Comparison of ENCODE assay signal across 8 cellular contexts in genomic region chr19:39845621-39846175, GRCh38. TPM values are rescaled to one million over a fixed set of nuclear protein-coding genes. Genes with fewer than 3 reads are reported as not detected.
A peak's percentile ranks its signal among the peaks of the same experiment; 100 is the strongest.
DNase-seq lines count a peak whose midpoint lies in the region; ATAC-seq and TF ChIP-seq lines count a peak whose summit lies in the region.

No MANE protein-coding gene starts in this region.

- H3K27ac Mint-ChIP-seq in activated CD8-positive, alpha-beta T cell treated with anti-CD3 and anti-CD28 coated beads, Interleukin-2, amount 10 ng/mL, durations not matched to agents 7 days and 5 days: peak overlapping the region; percentile 90

- H3K27me3 ChIP-seq in heart right ventricle (no peaks in the 10 kb centered on the region), rectal smooth muscle tissue (ENCODE audit: control insufficient read depth, insufficient read depth, low read length) (no peaks in the 10 kb centered on the region)

- intact Hi-C loops in heart right ventricle (cut with DNase I): loop anchor here in 4 of 10 donors (1.0 to 10.0 kb wide), 5 partner anchors 53 to 301 kb away; partner anchors contain the start of genes EID2 (in 1 of the 4) and PSMC4 (in 1 of the 4)

- H3K4me3 Mint-ChIP-seq in activated CD8-positive, alpha-beta T cell treated with anti-CD3 and anti-CD28 coated beads, Interleukin-2, amount 10 ng/mL, durations not matched to agents 7 days and 5 days: peak overlapping the region; percentile 91

- CTCF ChIA-PET in activated CD8-positive, alpha-beta T cell treated with anti-CD3 and anti-CD28 coated beads, Interleukin-2, amount 10 ng/mL, durations not matched to agents 7 days and 5 days (lab: Charles Lee): interaction anchor here (1.0 to 7.6 kb wide), 19 partner anchors 10 to 299 kb away, joined by 3 to 235 read pairs (median 10); partner anchors contain the start of genes DYRK1B and PSMC4

- DNase-seq in NCI-H146 (lab: John Stamatoyannopoulos, UW): peak; percentile 30
- no peak for DNase-seq in NCI-H146 treated with DMSO at 0.1 percent for 48 hours (lab: John Stamatoyannopoulos, UW; ENCODE audit: unreplicated experiment)
- DNase-seq in Kasumi-1 (lab: John Stamatoyannopoulos, UW): peak; percentile 32 to 37
- peak; percentile 33 for DNase-seq in activated CD8-positive, alpha-beta T cell treated with anti-CD3 and anti-CD28 coated beads, Interleukin-2, amount 10 ng/mL, durations not matched to agents 7 days and 5 days
- no peak for DNase-seq in heart right ventricle
- no peak for DNase-seq in NCI-H1092 (lab: John Stamatoyannopoulos, UW)

- H3K27ac ChIP-seq in heart right ventricle: peak overlapping the region in 9 of 10 donors; percentile 77 to 91 (median 84)
- no peak overlapping the region for H3K27ac ChIP-seq in rectal smooth muscle tissue (ENCODE audit: low read depth, low read length)

- H3K9me3 Mint-ChIP-seq in activated CD8-positive, alpha-beta T cell treated with anti-CD3 and anti-CD28 coated beads, Interleukin-2, amount 10 ng/mL, durations not matched to agents 7 days and 5 days (ENCODE audit: insufficient read depth): no peaks in the 10 kb centered on the region

- WGBS in heart right ventricle, 2 donors: 0 to 1% methylated on average over 26 of the region's 26 CpGs

- H3K9me3 ChIP-seq in heart right ventricle: no peaks in the 10 kb centered on the region

- peak overlapping the region; percentile 53 to 97 (median 78) for H3K4me3 ChIP-seq in heart right ventricle
- H3K4me3 ChIP-seq in rectal smooth muscle tissue (ENCODE audit: low read length): peak overlapping the region; percentile 95

- peaks cover 46% of the 10 kb centered on the region for H3K4me1 Mint-ChIP-seq in activated CD8-positive, alpha-beta T cell treated with anti-CD3 and anti-CD28 coated beads, Interleukin-2, amount 10 ng/mL, durations not matched to agents 7 days and 5 days (ENCODE audit: low read depth)

- TF ChIP-seq CTCF in heart right ventricle (IDR thresholded peaks at IDR 0.05): peak in 3 of 9 donors; percentile 8 to 25 (median 9)

- POLR2A ChIA-PET in activated CD8-positive, alpha-beta T cell treated with anti-CD3 and anti-CD28 coated beads, Interleukin-2, amount 10 ng/mL, durations not matched to agents 7 days and 5 days (lab: Charles Lee): interaction anchor here (0.6 to 1.8 kb wide), 9 partner anchors 12 to 226 kb away, joined by 3 to 9 read pairs (median 4); partner anchors contain the start of genes DYRK1B and PSMC4

- H3K27me3 Mint-ChIP-seq in activated CD8-positive, alpha-beta T cell treated with anti-CD3 and anti-CD28 coated beads, Interleukin-2, amount 10 ng/mL, durations not matched to agents 7 days and 5 days (ENCODE audit: low read depth): no peaks in the 10 kb centered on the region

- no peaks in the 10 kb centered on the region for H3K36me3 ChIP-seq in heart right ventricle
- no peaks in the 10 kb centered on the region for H3K36me3 ChIP-seq in rectal smooth muscle tissue (ENCODE audit: control insufficient read depth, insufficient read depth, low read length)

- ATAC-seq in activated CD8-positive, alpha-beta T cell treated with anti-CD3 and anti-CD28 coated beads, Interleukin-2, amount 10 ng/mL, durations not matched to agents 7 days and 5 days: peak; percentile 3
- ATAC-seq in heart right ventricle: peak in 6 of 8 donors; percentile 16 to 46 (median 37)
- no peak for ATAC-seq in HG03378 (IDR thresholded peaks at IDR 0.05; ENCODE audit: unreplicated experiment)

- peaks cover 14% of the 10 kb centered on the region for H3K36me3 Mint-ChIP-seq in activated CD8-positive, alpha-beta T cell treated with anti-CD3 and anti-CD28 coated beads, Interleukin-2, amount 10 ng/mL, durations not matched to agents 7 days and 5 days (ENCODE audit: low read depth)

- peak overlapping the region; percentile 58 for H3K9ac ChIP-seq in rectal smooth muscle tissue (ENCODE audit: low read length)

- H3K4me1 ChIP-seq in heart right ventricle: peaks cover 4 to 54% (median 46%) of the 10 kb centered on the region in 9 donors
- H3K4me1 ChIP-seq in rectal smooth muscle tissue (ENCODE audit: control insufficient read depth, insufficient read depth, low read length): peaks cover 11% of the 10 kb centered on the region

RNA-seq across cellular contexts. Expression of gene FBL, which starts 0.5 kb away (rescaled TPM):
- 100 to 1,000 TPM; 385 to 399 TPM for total RNA-seq in activated CD8-positive, alpha-beta T cell treated with anti-CD3 and anti-CD28 coated beads, Interleukin-2, amount 10 ng/mL, durations not matched to agents 7 days and 5 days
- total RNA-seq in heart right ventricle: 10 to 100 TPM; 52.7 to 95.4 (median 67.4) TPM
- polyA plus RNA-seq in heart right ventricle: 100 to 1,000 TPM; 102 to 192 TPM

RNA-seq across cellular contexts. Expression of gene DYRK1B, which starts 11.7 kb away (rescaled TPM):
- 1 to 10 TPM; 7.5 to 8.5 TPM for total RNA-seq in activated CD8-positive, alpha-beta T cell treated with anti-CD3 and anti-CD28 coated beads, Interleukin-2, amount 10 ng/mL, durations not matched to agents 7 days and 5 days
- 10 to 100 TPM; 10.1 to 43.5 (median 37.6) TPM for total RNA-seq in heart right ventricle
- polyA plus RNA-seq in heart right ventricle: 10 to 100 TPM in 1 of 2 donors, 1 to 10 TPM in 1; 7.3 to 17.3 TPM

Comparison
In these comparisons a context has a peak if more than half of its experiments do, and no peak if none do; other contexts are left out.
1. DNase-seq: peak in NCI-H146 (single experiment), Kasumi-1 (2 of 2) and activated CD8-positive, alpha-beta T cell treated with anti-CD3 and anti-CD28 coated beads, Interleukin-2, amount 10 ng/mL, durations not matched to agents 7 days and 5 days (single experiment); none in NCI-H146 treated with DMSO at 0.1 percent for 48 hours (single experiment), heart right ventricle (0 of 2) and NCI-H1092 (single experiment).
2. RNA of gene FBL, which starts 0.5 kb away (total RNA-seq): 385 to 399 TPM in activated CD8-positive, alpha-beta T cell treated with anti-CD3 and anti-CD28 coated beads, Interleukin-2, amount 10 ng/mL, durations not matched to agents 7 days and 5 days; 52.7 to 95.4 TPM in heart right ventricle; every median in the first group is over 4 times any median in the second.